ENCODE assay signal across 25 cellular contexts in the genomic region with DNA sequence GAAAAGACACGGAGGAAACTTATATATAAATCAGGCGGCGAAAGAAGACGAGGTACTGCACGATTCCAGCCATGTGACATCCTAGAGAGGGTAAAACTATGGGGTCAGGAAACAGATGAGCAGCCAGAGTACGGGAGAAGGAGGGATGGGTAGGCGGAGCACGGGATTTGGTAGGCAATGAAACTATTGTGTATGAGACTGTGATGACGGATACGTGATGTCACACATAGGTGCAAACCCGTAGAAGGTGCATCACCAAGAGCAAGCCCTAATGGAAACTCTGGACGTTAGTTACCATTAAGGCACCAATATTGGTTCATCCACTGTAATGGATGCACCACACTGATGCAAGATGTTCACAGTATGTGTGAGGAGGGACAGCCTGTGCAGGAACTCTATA.
"Had no signal": no experiment of that assay in that cellular context is flagged by ENCODE, and none has a peak within 500 bp of the region (broad histone marks: within the 10 kb centered on the region; RNA-seq: fewer than 3 reads in every experiment).

No MANE protein-coding gene starts in this region.

- H3K4me1 ChIP-seq: colonic mucosa, esophagus squamous epithelium, foreskin keratinocyte, gastrocnemius medialis, gastroesophageal sphincter, heart right ventricle had no signal

- H3K36me3 ChIP-seq: colonic mucosa, esophagus squamous epithelium, gastrocnemius medialis, gastroesophageal sphincter, heart right ventricle had no signal

- DNase-seq: colonic mucosa; cortex of kidney; dermis blood vessel endothelial cell; dorsolateral prefrontal cortex; effector CD4-positive, alpha-beta T cell; effector CD8-positive, alpha-beta T cell; effector memory CD4-positive, alpha-beta T cell; effector memory CD8-positive, alpha-beta T cell; endodermal cell; erythroblast; esophagus squamous epithelium; foreskin fibroblast; foreskin keratinocyte; foreskin melanocyte; gastrocnemius medialis; glutamatergic neuron; heart right ventricle had no signal

- H3K27ac ChIP-seq: colonic mucosa, coronary artery, dorsolateral prefrontal cortex, epithelial cell of prostate, esophagus squamous epithelium, foreskin keratinocyte, gastrocnemius medialis, gastroesophageal sphincter, heart right ventricle had no signal

- ATAC-seq: effector memory CD8-positive, alpha-beta T cell; esophagus mucosa; foreskin keratinocyte; gastrocnemius medialis; gastroesophageal sphincter; heart right ventricle had no signal

- H3K4me3 ChIP-seq: colonic mucosa, coronary artery, dorsolateral prefrontal cortex, esophagus squamous epithelium, gastrocnemius medialis, gastroesophageal sphincter, heart right ventricle had no signal

- H3K9me3 ChIP-seq: colonic mucosa, esophagus squamous epithelium, gastrocnemius medialis, gastroesophageal sphincter had no signal

- H3K27me3 ChIP-seq: colonic mucosa, esophagus squamous epithelium, foreskin keratinocyte, gastrocnemius medialis had no signal

- FAIRE-seq: colon, endometrium, endothelial cell of umbilical vein, frontal cortex had no signal
